23 cellular contexts compared by ENCODE assay signal in genomic region chr5:132209131-132209530, GRCh38. TPM values are rescaled to one million over a fixed set of nuclear protein-coding genes. Genes with fewer than 3 reads are reported as not detected.
DNase-seq lines count a peak whose midpoint lies in the region; ATAC-seq and TF ChIP-seq lines count a peak whose summit lies in the region.
"Had no signal": no experiment of that assay in that cellular context is flagged by ENCODE, and none has a peak within 500 bp of the region (broad histone marks: within the 10 kb centered on the region; RNA-seq: fewer than 3 reads in every experiment).

No MANE protein-coding gene starts in this region.

- H3K36me3 ChIP-seq in hepatocyte (replicated peaks; ENCODE audit: insufficient read depth, low read depth): no peaks in the 10 kb centered on the region

- H3K9me2 ChIP-seq in hepatocyte (replicated peaks; ENCODE audit: insufficient read depth): no peaks in the 10 kb centered on the region

- H3K79me2 ChIP-seq in hepatocyte: no peaks in the 10 kb centered on the region
- H3K79me2 ChIP-seq: parathyroid adenoma had no signal

- H3K27ac Mint-ChIP-seq in mesothelial cell of epicardium: peak overlapping the region; percentile 17
- H3K27ac Mint-ChIP-seq: activated CD4-positive, alpha-beta T cell treated with anti-CD3 and anti-CD28 coated beads, Interleukin-2, amount 10 ng/mL, durations not matched to agents 24 days and 14 days; activated naive CD8-positive, alpha-beta T cell treated with anti-CD3 and anti-CD28 coated beads, Interleukin-2, amount 10 ng/mL, durations not matched to agents 7 days and 5 days; activated T-helper 17 cell treated with anti-CD3 and anti-CD28 coated beads, Interleukin-2, amount 50 U/mL, for 72 hours; memory B cell had no signal

- H3K27ac ChIP-seq in hepatocyte: no peak overlapping the region
- H3K27ac ChIP-seq: parathyroid adenoma, thyroid gland had no signal

- H3K9me3 ChIP-seq in hepatocyte (ENCODE audit: low read depth): no peaks in the 10 kb centered on the region
- H3K9me3 ChIP-seq: Caco-2, thyroid gland had no signal

- no peaks in the 10 kb centered on the region for H3K27me3 Mint-ChIP-seq in mesothelial cell of epicardium (ENCODE audit: low read depth)
- H3K27me3 Mint-ChIP-seq: activated CD4-positive, alpha-beta T cell treated with anti-CD3 and anti-CD28 coated beads, Interleukin-2, amount 10 ng/mL, durations not matched to agents 24 days and 14 days; activated naive CD8-positive, alpha-beta T cell treated with anti-CD3 and anti-CD28 coated beads, Interleukin-2, amount 10 ng/mL, durations not matched to agents 7 days and 5 days; activated T-helper 17 cell treated with anti-CD3 and anti-CD28 coated beads, Interleukin-2, amount 50 U/mL, for 72 hours had no signal

- no peaks in the 10 kb centered on the region for H3K27me3 ChIP-seq in hepatocyte
- H3K27me3 ChIP-seq: thyroid gland had no signal

- H3K4me1 ChIP-seq in hepatocyte (ENCODE audit: insufficient read depth): no peaks in the 10 kb centered on the region
- H3K4me1 ChIP-seq: Caco-2, parathyroid adenoma, thyroid gland had no signal

- H3K4me2 ChIP-seq in hepatocyte: no peak overlapping the region

- in situ Hi-C loops in KBM-7 (cut with MboI; ENCODE audit: low pct_unique_long_range_greater_than_20kb, low sequenced_read_pairs): no loop called here
- in situ Hi-C loops in astrocyte of the cerebellum (cut with HindIII; ENCODE audit: low sequenced_read_pairs): no loop called here

- peaks cover 37% of the 10 kb centered on the region for H3K36me3 Mint-ChIP-seq in mesothelial cell of epicardium
- H3K36me3 Mint-ChIP-seq: memory B cell had no signal

- ATAC-seq in GM21423 (IDR thresholded peaks at IDR 0.05; ENCODE audit: unreplicated experiment): no peak
- ATAC-seq in GM19395 (IDR thresholded peaks at IDR 0.05; ENCODE audit: unreplicated experiment): no peak
- ATAC-seq: activated T-helper 17 cell treated with anti-CD3 and anti-CD28 coated beads, Interleukin-2, amount 50 U/mL, for 72 hours had no signal

- H2AFZ ChIP-seq in hepatocyte: no peak overlapping the region
- H2AFZ ChIP-seq: parathyroid adenoma had no signal

- WGBS in hepatocyte (ENCODE audit: low lambda C conversion rate, missing lambda C conversion rate): 80% methylated on average over 9 of the region's 9 CpGs

- H3K4me3 ChIP-seq in astrocyte of the cerebellum (ENCODE audit: low read depth, low read length) (no peak overlapping the region), hepatocyte (no peak overlapping the region)
- H3K4me3 ChIP-seq: thyroid gland had no signal

- peak; percentile 49 for DNase-seq in AG20443 (ENCODE audit: low spot score)
- DNase-seq in KBM-7: peak; percentile 13
- DNase-seq in astrocyte of the cerebellum (ENCODE audit: low read depth): peak; percentile 83
- no peak for DNase-seq in mesothelial cell of epicardium (ENCODE audit: low spot score in 2 of 2, unreplicated experiment in 2 of 2)
- no peak for DNase-seq in stimulated activated CD4-positive, alpha-beta T cell treated with anti-CD3 and anti-CD28 coated beads, Interleukin-4, amount 100 ng/mL, for 1 hour
- no peak for DNase-seq in hepatocyte (ENCODE audit: low spot score)
- DNase-seq: activated CD4-positive, alpha-beta T cell treated with anti-CD3 and anti-CD28 coated beads, Interleukin-2, amount 10 ng/mL, durations not matched to agents 24 days and 14 days; activated naive CD8-positive, alpha-beta T cell treated with anti-CD3 and anti-CD28 coated beads, Interleukin-2, amount 10 ng/mL, durations not matched to agents 7 days and 5 days; foreskin melanocyte; hypothalamus; naive thymus-derived CD4-positive, alpha-beta T cell; NCI-H1417 treated with DMSO at 0.1 percent for 48 hours; NCI-H524; SHP77; stimulated activated CD4-positive, alpha-beta T cell treated with anti-CD3 and anti-CD28 coated beads, Interleukin-2, amount 100 ng/mL, for 24 hours; stimulated activated naive CD8-positive, alpha-beta T cell treated with anti-CD3 and anti-CD28 coated beads, Interleukin-15, Interleukin-2, amounts not matched to agents 100 U/mL and 50 U/mL, for 24 hours; thyroid gland had no signal

- no peak overlapping the region for H3K4me3 Mint-ChIP-seq in mesothelial cell of epicardium
- H3K4me3 Mint-ChIP-seq: activated CD4-positive, alpha-beta T cell treated with anti-CD3 and anti-CD28 coated beads, Interleukin-2, amount 10 ng/mL, durations not matched to agents 24 days and 14 days; activated naive CD8-positive, alpha-beta T cell treated with anti-CD3 and anti-CD28 coated beads, Interleukin-2, amount 10 ng/mL, durations not matched to agents 7 days and 5 days; activated T-helper 17 cell treated with anti-CD3 and anti-CD28 coated beads, Interleukin-2, amount 50 U/mL, for 72 hours; memory B cell; naive thymus-derived CD4-positive, alpha-beta T cell had no signal

- TF ChIP-seq CTCF in astrocyte of the cerebellum (IDR thresholded peaks at IDR 0.05; ENCODE audit: low read depth, low read length, missing control alignments) (no peak), mesothelial cell of epicardium (IDR thresholded peaks at IDR 0.05; ENCODE audit: unreplicated experiment) (no peak), hepatocyte (IDR thresholded peaks at IDR 0.05; ENCODE audit: poor library complexity) (no peak)

- H3K4me1 Mint-ChIP-seq in mesothelial cell of epicardium: no peaks in the 10 kb centered on the region
- H3K4me1 Mint-ChIP-seq: activated T-helper 17 cell treated with anti-CD3 and anti-CD28 coated beads, Interleukin-2, amount 50 U/mL, for 72 hours had no signal

- H4K20me1 ChIP-seq in hepatocyte (ENCODE audit: insufficient read depth, poor library complexity, severe bottlenecking): no peaks in the 10 kb centered on the region

- no peaks in the 10 kb centered on the region for H3K9me3 Mint-ChIP-seq in mesothelial cell of epicardium
- H3K9me3 Mint-ChIP-seq: activated CD4-positive, alpha-beta T cell treated with anti-CD3 and anti-CD28 coated beads, Interleukin-2, amount 10 ng/mL, durations not matched to agents 24 days and 14 days; activated naive CD8-positive, alpha-beta T cell treated with anti-CD3 and anti-CD28 coated beads, Interleukin-2, amount 10 ng/mL, durations not matched to agents 7 days and 5 days; activated T-helper 17 cell treated with anti-CD3 and anti-CD28 coated beads, Interleukin-2, amount 50 U/mL, for 72 hours; naive thymus-derived CD4-positive, alpha-beta T cell had no signal

RNA-seq across cellular contexts. Expression of gene P4HA2, which starts 18.5 kb away (rescaled TPM):
- total RNA-seq in mesothelial cell of epicardium (66.3 to 68.7 TPM (median 66.9 TPM) in 3 replicates), hepatocyte (139 and 140 TPM in 2 replicates)
- polyA plus RNA-seq in hepatocyte: 217 and 246 TPM in 2 replicates
- polyA plus RNA-seq: naive thymus-derived CD4-positive, alpha-beta T cell had no signal

RNA-seq across cellular contexts. Expression of gene PDLIM4, which starts 48.4 kb away (rescaled TPM):
- total RNA-seq in mesothelial cell of epicardium: 48.8 to 50.7 TPM (median 50.1 TPM) in 3 replicates
- 7.3 and 16.4 TPM in 2 replicates for total RNA-seq in hepatocyte
- polyA plus RNA-seq in hepatocyte: 102 and 125 TPM in 2 replicates
- total RNA-seq: activated T-helper 17 cell treated with anti-CD3 and anti-CD28 coated beads, Interleukin-2, amount 50 U/mL, for 72 hours; Caco-2 had no signal
- polyA plus RNA-seq: naive thymus-derived CD4-positive, alpha-beta T cell had no signal

Comparison
In these comparisons a context has a peak if more than half of its experiments do, and no peak if none do; other contexts are left out.
1. DNase-seq: peak in AG20443 (single experiment), KBM-7 (single experiment) and astrocyte of the cerebellum (single experiment); none in mesothelial cell of epicardium (0 of 2), stimulated activated CD4-positive, alpha-beta T cell treated with anti-CD3 and anti-CD28 coated beads, Interleukin-4, amount 100 ng/mL, for 1 hour (single experiment) and hepatocyte (single experiment).